Comparison of ENCODE assay signal across 22 cellular contexts in genomic region chr10:7230956-7231355, GRCh38.
"Had no signal": no experiment of that assay in that cellular context is flagged by ENCODE, and none has a peak within 500 bp of the region (broad histone marks: within the 10 kb centered on the region; RNA-seq: fewer than 3 reads in every experiment).

No MANE protein-coding gene starts in this region.

- ATAC-seq: activated naive CD8-positive, alpha-beta T cell treated with anti-CD3 and anti-CD28 coated beads, Interleukin-2, amount 50 U/mL, for 24 hours; esophagus mucosa had no signal

- H3K4me3 Mint-ChIP-seq: activated naive CD4-positive, alpha-beta T cell treated with anti-CD3 and anti-CD28 coated beads, Interleukin-2, amount 10 ng/mL, durations not matched to agents 7 days and 5 days; activated naive CD8-positive, alpha-beta T cell treated with anti-CD3 and anti-CD28 coated beads, Interleukin-2, amount 50 U/mL, for 24 hours; dendritic cell treated with granulocyte-macrophage colony-stimulating factor and Interleukin-4, amounts not matched to agents 40 ng/mL and 50 ng/mL, for 4 days had no signal

- H3K4me3 ChIP-seq: cardiac muscle cell, hepatocyte, lung, thyroid gland had no signal

- H3K4me1 ChIP-seq: thyroid gland had no signal

- H3K79me2 ChIP-seq: hepatocyte had no signal

- H2AFZ ChIP-seq: hepatocyte had no signal

- H3K36me3 ChIP-seq: cardiac muscle cell, thyroid gland had no signal

- H3K27me3 ChIP-seq: cardiac muscle cell, hepatocyte, thyroid gland had no signal

- H3K27ac Mint-ChIP-seq: activated naive CD4-positive, alpha-beta T cell treated with anti-CD3 and anti-CD28 coated beads, Interleukin-2, amount 10 ng/mL, durations not matched to agents 7 days and 5 days; activated naive CD8-positive, alpha-beta T cell treated with anti-CD3 and anti-CD28 coated beads, Interleukin-2, amount 50 U/mL, for 24 hours; dendritic cell treated with granulocyte-macrophage colony-stimulating factor and Interleukin-4, amounts not matched to agents 40 ng/mL and 50 ng/mL, for 4 days had no signal

- FAIRE-seq: keratinocyte had no signal

- DNase-seq: activated CD4-positive, CD25-positive, alpha-beta regulatory T cell treated with anti-CD3 and anti-CD28 coated beads, Interleukin-2, amount 50 U/mL, for 72 hours; activated CD8-positive, alpha-beta memory T cell treated with anti-CD3 and anti-CD28 coated beads for 24 hours; activated CD8-positive, alpha-beta memory T cell treated with anti-CD3 and anti-CD28 coated beads, Interleukin-2, amount 50 U/mL, for 48 hours; activated effector memory CD4-positive, alpha-beta T cell treated with Interleukin-2 at 50 U/mL for 16 hours; activated naive CD4-positive, alpha-beta T cell treated with anti-CD3 and anti-CD28 coated beads, Interleukin-2, amount 10 ng/mL, durations not matched to agents 7 days and 5 days; activated naive CD8-positive, alpha-beta T cell treated with anti-CD3 and anti-CD28 coated beads, Interleukin-2, amount 50 U/mL, for 24 hours; activated T-cell treated with anti-CD3 and anti-CD28 coated beads, Interleukin-2, amount 50 U/mL, for 48 hours; aorta; effector CD8-positive, alpha-beta T cell; foreskin fibroblast; stimulated activated CD4-positive, alpha-beta T cell treated with anti-CD3 and anti-CD28 coated beads, Interleukin-1b, Interleukin-23, amount 100 ng/mL, for 48 hours; stimulated activated CD8-positive, alpha-beta memory T cell treated with anti-CD3 and anti-CD28 coated beads, Interleukin-4, amount 100 ng/mL, for 48 hours; stimulated activated naive CD4-positive, alpha-beta T cell; T-helper 1 cell; T-helper 9 cell; thyroid gland had no signal

- H3K27me3 Mint-ChIP-seq: activated naive CD4-positive, alpha-beta T cell treated with anti-CD3 and anti-CD28 coated beads, Interleukin-2, amount 10 ng/mL, durations not matched to agents 7 days and 5 days; activated naive CD8-positive, alpha-beta T cell treated with anti-CD3 and anti-CD28 coated beads, Interleukin-2, amount 50 U/mL, for 24 hours; dendritic cell treated with granulocyte-macrophage colony-stimulating factor and Interleukin-4, amounts not matched to agents 40 ng/mL and 50 ng/mL, for 4 days had no signal

- H3K9me3 ChIP-seq: thyroid gland had no signal

- H3K4me2 ChIP-seq: hepatocyte had no signal

- H3K27ac ChIP-seq: cardiac muscle cell, hepatocyte, thyroid gland had no signal

- H3K9me3 Mint-ChIP-seq: activated naive CD4-positive, alpha-beta T cell treated with anti-CD3 and anti-CD28 coated beads, Interleukin-2, amount 10 ng/mL, durations not matched to agents 7 days and 5 days; activated naive CD8-positive, alpha-beta T cell treated with anti-CD3 and anti-CD28 coated beads, Interleukin-2, amount 50 U/mL, for 24 hours; dendritic cell treated with granulocyte-macrophage colony-stimulating factor and Interleukin-4, amounts not matched to agents 40 ng/mL and 50 ng/mL, for 4 days had no signal
